8 cellular contexts compared by ENCODE assay signal in genomic region chr11:65420506-65421203, GRCh38. TPM values are rescaled to one million over a fixed set of nuclear protein-coding genes. Genes with fewer than 3 reads are reported as not detected.
A peak's percentile ranks its signal among the peaks of the same experiment; 100 is the strongest.
DNase-seq lines count a peak whose midpoint lies in the region; TF ChIP-seq lines count a peak whose summit lies in the region.

No MANE protein-coding gene starts in this region.

- DNase-seq in GM06990 (ENCODE audit: extremely low read depth, insufficient read length) (no peak), SKM-1 treated with dmso at 0.1 percent for 144 hours (lab: John Stamatoyannopoulos, UW; ENCODE audit: unreplicated experiment) (peak; percentile 67), epithelial cell of proximal tubule (ENCODE audit: low read depth) (no peak), prostate gland (ENCODE audit: low spot score) (no peak), NCI-H748 treated with DMSO at 0.1 percent for 48 hours (lab: John Stamatoyannopoulos, UW) (no peak), Kasumi-1 (lab: John Stamatoyannopoulos, UW) (no peak), SHP77 treated with DMSO at 0.1 percent for 48 hours (lab: John Stamatoyannopoulos, UW) (no peak)
- DNase-seq in stimulated activated CD4-positive, alpha-beta T cell treated with anti-CD3 and anti-CD28 coated beads, Interleukin-1b, Interleukin-23, amount 100 ng/mL, for 48 hours: no peak

- no peak for TF ChIP-seq POLR2A in prostate gland (IDR thresholded peaks at IDR 0.05)

- H3K9me3 ChIP-seq in prostate gland: no peaks in the 10 kb centered on the region

- H3K27me3 ChIP-seq in GM06990 (replicated peaks; ENCODE audit: control insufficient read depth, insufficient read depth, low read length) (no peaks in the 10 kb centered on the region), prostate gland (replicated peaks; ENCODE audit: insufficient read depth) (no peaks in the 10 kb centered on the region)

- no peak for TF ChIP-seq CTCF in GM06990 (IDR thresholded peaks at IDR 0.05; ENCODE audit: insufficient read depth, low read length, poor library complexity, severe bottlenecking)
- no peak for TF ChIP-seq CTCF in epithelial cell of proximal tubule (conservative IDR thresholded peaks at IDR 0.05; ENCODE audit: low read depth, low read length)
- TF ChIP-seq CTCF in prostate gland (IDR thresholded peaks at IDR 0.05): no peak

- 32% methylated on average over 6 of the region's 6 CpGs for WGBS in prostate gland

- peak overlapping the region; percentile 100 for H3K27ac ChIP-seq in prostate gland

- H3K36me3 ChIP-seq in GM06990 (ENCODE audit: control insufficient read depth, insufficient read depth, low read length) (no peaks in the 10 kb centered on the region; the same call in 1 of the 2 replicates), prostate gland (no peaks in the 10 kb centered on the region)

- peak overlapping the region; percentile 74 for H3K4me3 ChIP-seq in GM06990 (replicated peaks; ENCODE audit: low read depth, low read length)
- peak overlapping the region; percentile 35 for H3K4me3 ChIP-seq in epithelial cell of proximal tubule (ENCODE audit: low read depth, low read length)
- H3K4me3 ChIP-seq in prostate gland: peak overlapping the region in 1 of 2 donors; percentile 97

- intact Hi-C loops in prostate gland (cut with DNase I): no loop called here

- peaks cover 27% of the 10 kb centered on the region for H3K4me1 ChIP-seq in prostate gland (replicated peaks)

RNA-seq across cellular contexts. Expression of gene NEAT1, which starts 1.9 kb away (rescaled TPM):
- 6.4 and 27.0 TPM in 2 replicates for total RNA-seq in epithelial cell of proximal tubule
- total RNA-seq in prostate gland: 1,000 to 10,000 TPM in 1 of 2 donors, 100 to 1,000 TPM in 1; 110 to 1,326 TPM

RNA-seq across cellular contexts. Expression of gene FRMD8, which starts 34.2 kb away (rescaled TPM):
- 43.5 and 49.5 TPM in 2 replicates for total RNA-seq in epithelial cell of proximal tubule
- 100 to 1,000 TPM in 1 of 2 donors, 10 to 100 TPM in 1; 36.1 to 106 TPM for total RNA-seq in prostate gland

RNA-seq across cellular contexts. Expression of gene SLC25A45, which starts 38.2 kb away (rescaled TPM):
- 0.29 and 1.2 TPM in 2 replicates for total RNA-seq in epithelial cell of proximal tubule
- 10 to 100 TPM; 11.7 to 13.3 TPM for total RNA-seq in prostate gland
